ENCODE assay signal across 8 cellular contexts in genomic region chr13:97975851-97976550, GRCh38. TPM values are rescaled to one million over a fixed set of nuclear protein-coding genes. Genes with fewer than 3 reads are reported as not detected.
DNase-seq lines count a peak whose midpoint lies in the region; ATAC-seq, FAIRE-seq and TF ChIP-seq lines count a peak whose summit lies in the region.

No MANE protein-coding gene starts in this region.

- peak; percentile 87 for ATAC-seq in GM21360 (IDR thresholded peaks at IDR 0.05; ENCODE audit: unreplicated experiment)
- peak; percentile 92 for ATAC-seq in activated CD8-positive, alpha-beta memory T cell treated with anti-CD3 and anti-CD28 coated beads, Interleukin-2, amount 10 ng/mL, durations not matched to agents 7 days and 5 days

- CTCF ChIA-PET in Caco-2 (lab: Charles Lee) (no interaction called here), H1 (lab: Charles Lee; ENCODE audit: partially characterized antibody) (no interaction called here)
- CTCF ChIA-PET in activated CD8-positive, alpha-beta memory T cell treated with anti-CD3 and anti-CD28 coated beads, Interleukin-2, amount 10 ng/mL, durations not matched to agents 7 days and 5 days (lab: Charles Lee), result no interaction called here

- peak overlapping the region; percentile 85 to 91 for H3K4me2 ChIP-seq in H1 (ENCODE audit: insufficient read depth in 1 of 2, low read depth in 2 of 2, low read length in 2 of 2)
- H3K4me2 ChIP-seq in mesenchymal stem cell (ENCODE audit: low read length, poor library complexity, severe bottlenecking), result peak overlapping the region; percentile 76

- WGBS in H1 (ENCODE audit: extremely low coverage in 1 of 2, insufficient coverage in 1 of 2, insufficient read length in 1 of 2, insufficient replicate concordance in 2 of 2, low coverage in 1 of 2, low lambda C conversion rate in 2 of 2, missing lambda C conversion rate in 1 of 2), 2 experiments, result 0% methylated on average over 22 of the region's 72 CpGs; no CpG with 5 or more reads in 1 of the 2 experiments
- 0% methylated on average over 41 of the region's 72 CpGs for WGBS in mesenchymal stem cell

- H2AK5ac ChIP-seq in H1 (ENCODE audit: low read depth, low read length) (peak overlapping the region; percentile 76; the same call in 1 of the 2 replicates), mesenchymal stem cell (ENCODE audit: low read length, severe bottlenecking) (no peak overlapping the region)

- no peak for FAIRE-seq in H1 (lab: Jason Lieb, UNC)

- BruUV-seq in Caco-2 (replicated peaks; lab: Mats Ljungman, UMichigan), result no TSS peak

- H4K20me1 ChIP-seq in H1 (replicated peaks in 1 of 2; ENCODE audit: control insufficient read depth in 1 of 2, insufficient read depth in 2 of 2, low read length in 2 of 2), result peaks cover 0 to 7% of the 10 kb centered on the region in 2 experiments

- H3K9me3 ChIP-seq in Caco-2 (no peaks in the 10 kb centered on the region), H1 (ENCODE audit: insufficient read depth in 2 of 2, low read depth in 1 of 2, low read length in 1 of 2) (no peaks in the 10 kb centered on the region), mesenchymal stem cell (ENCODE audit: control insufficient read depth, low read length) (no peaks in the 10 kb centered on the region)

- no peak overlapping the region for H2BK15ac ChIP-seq in H1 (ENCODE audit: low read length)
- peak overlapping the region; percentile 90 for H2BK15ac ChIP-seq in mesenchymal stem cell (ENCODE audit: low read depth, poor library complexity, severe bottlenecking)

- H2AFZ ChIP-seq in H1 (ENCODE audit: low read length), result no peak overlapping the region
- peak overlapping the region; percentile 89 for H2AFZ ChIP-seq in mesenchymal stem cell (ENCODE audit: low read depth, low read length)

- peak overlapping the region; percentile 98 for H3K4me3 Mint-ChIP-seq in Caco-2 (ENCODE audit: unreplicated experiment)
- peak overlapping the region; percentile 95 for H3K4me3 Mint-ChIP-seq in activated CD8-positive, alpha-beta memory T cell treated with anti-CD3 and anti-CD28 coated beads, Interleukin-2, amount 10 ng/mL, durations not matched to agents 7 days and 5 days

- peak overlapping the region; percentile 93 for H3K27ac ChIP-seq in H1 (ENCODE audit: low read depth, low read length)
- H3K27ac ChIP-seq in mesenchymal stem cell (ENCODE audit: low read length, poor library complexity, severe bottlenecking), result peak overlapping the region; percentile 44

- H3K27me3 ChIP-seq in Caco-2 (replicated peaks; ENCODE audit: control insufficient read depth, insufficient read depth, low read length) (no peaks in the 10 kb centered on the region), H1 (replicated peaks in 1 of 4; ENCODE audit: control insufficient read depth in 3 of 4, extremely low read depth in 1 of 4, insufficient read depth in 3 of 4, low read length in 3 of 4) (no peaks in the 10 kb centered on the region), mesenchymal stem cell (ENCODE audit: control insufficient read depth in 1 of 2, insufficient read depth in 1 of 2, low read length in 2 of 2) (no peaks in the 10 kb centered on the region)

- no peak overlapping the region for H2BK20ac ChIP-seq in H1 (ENCODE audit: low read length)

- H3K4me1 ChIP-seq in Caco-2, result peaks cover 28% of the 10 kb centered on the region
- H3K4me1 ChIP-seq in H1 (replicated peaks in 1 of 4; ENCODE audit: control insufficient read depth in 3 of 4, insufficient read depth in 4 of 4, low read length in 3 of 4), result peaks cover 0 to 4% (median 1%) of the 10 kb centered on the region in 4 experiments; a peak in 2 of 7 replicates
- H3K4me1 ChIP-seq in mesenchymal stem cell (ENCODE audit: control insufficient read depth, insufficient read depth, low read depth, low read length), result no peaks in the 10 kb centered on the region

- H3K23ac ChIP-seq in H1 (ENCODE audit: insufficient read length), result no peak overlapping the region
- no peak overlapping the region for H3K23ac ChIP-seq in mesenchymal stem cell (ENCODE audit: low read length in 2 of 2)

- peak overlapping the region; percentile 77 to 97 (median 87) for H3K9ac ChIP-seq in H1 (replicated peaks in 1 of 4; ENCODE audit: extremely low read depth in 1 of 4, low read depth in 3 of 4, low read length in 3 of 4)
- peak overlapping the region; percentile 91 for H3K9ac ChIP-seq in mesenchymal stem cell (ENCODE audit: low read length)

- peak; percentile 95 to 98 for TF ChIP-seq POLR2A in H1 (IDR thresholded peaks at IDR 0.05; ENCODE audit: control extremely low read depth in 1 of 2, low read depth in 2 of 2, low read length in 2 of 2)

- peak overlapping the region; percentile 61 for H4K91ac ChIP-seq in H1 (replicated peaks; ENCODE audit: insufficient read length, low read length)
- peak overlapping the region; percentile 68 for H4K91ac ChIP-seq in mesenchymal stem cell (ENCODE audit: low read length)

- H3K27ac Mint-ChIP-seq in Caco-2 (ENCODE audit: unreplicated experiment), result peak overlapping the region; percentile 97
- H3K27ac Mint-ChIP-seq in activated CD8-positive, alpha-beta memory T cell treated with anti-CD3 and anti-CD28 coated beads, Interleukin-2, amount 10 ng/mL, durations not matched to agents 7 days and 5 days, result peak overlapping the region; percentile 97

- peaks cover 9 to 41% of the 10 kb centered on the region in 2 experiments; a peak in 3 of 4 replicates for H3K79me2 ChIP-seq in H1 (ENCODE audit: control insufficient read depth in 1 of 2, insufficient read depth in 2 of 2, low read length in 2 of 2)

- H3K36me3 ChIP-seq in Caco-2 (ENCODE audit: control insufficient read depth, insufficient read depth, low read length) (no peaks in the 10 kb centered on the region), H1 (ENCODE audit: control insufficient read depth in 2 of 4, insufficient read depth in 4 of 4, low read length in 3 of 4) (peaks cover 0 to 12% (median 1%) of the 10 kb centered on the region in 4 experiments; a peak in 1 of 8 replicates), mesenchymal stem cell (ENCODE audit: control insufficient read depth in 1 of 2, insufficient read depth in 2 of 2, low read depth in 1 of 2, low read length in 2 of 2) (peaks cover 0 to 8% of the 10 kb centered on the region in 2 experiments)

- H3K36me3 Mint-ChIP-seq in Caco-2 (ENCODE audit: insufficient read depth, unreplicated experiment), result peaks cover 14% of the 10 kb centered on the region
- peaks cover 6% of the 10 kb centered on the region for H3K36me3 Mint-ChIP-seq in activated CD8-positive, alpha-beta memory T cell treated with anti-CD3 and anti-CD28 coated beads, Interleukin-2, amount 10 ng/mL, durations not matched to agents 7 days and 5 days

- no peak overlapping the region for H2BK120ac ChIP-seq in H1 (replicated peaks; ENCODE audit: low read depth, low read length)
- H2BK120ac ChIP-seq in mesenchymal stem cell (ENCODE audit: low read depth, low read length), result peak overlapping the region; percentile 61

- H2BK12ac ChIP-seq in H1 (ENCODE audit: low read depth, low read length) (peak overlapping the region; percentile 91; the same call in 1 of the 2 replicates), mesenchymal stem cell (ENCODE audit: low read length in 2 of 2) (peak overlapping the region; percentile 23 to 67)

- H3K4me1 Mint-ChIP-seq in Caco-2 (ENCODE audit: low read depth, unreplicated experiment), result peaks cover 6% of the 10 kb centered on the region
- H3K4me1 Mint-ChIP-seq in activated CD8-positive, alpha-beta memory T cell treated with anti-CD3 and anti-CD28 coated beads, Interleukin-2, amount 10 ng/mL, durations not matched to agents 7 days and 5 days, result peaks cover 28% of the 10 kb centered on the region

- no peak for TF ChIP-seq CTCF in Caco-2 (IDR thresholded peaks at IDR 0.05; ENCODE audit: insufficient read depth in 1 of 2, low read depth in 1 of 2, low read length in 1 of 2, severe bottlenecking in 1 of 2, unreplicated experiment in 1 of 2)
- TF ChIP-seq CTCF in H1 (IDR thresholded peaks at IDR 0.05; ENCODE audit: control extremely low read depth in 1 of 3, insufficient read depth in 1 of 3, low read depth in 1 of 3, low read length in 3 of 3), result no peak

- no peak overlapping the region for H3K56ac ChIP-seq in H1 (replicated peaks; ENCODE audit: insufficient read length, low read depth, low read length)

- TF ChIP-seq EP300 in H1 (IDR thresholded peaks at IDR 0.05; ENCODE audit: borderline replicate concordance in 1 of 2, low read depth in 2 of 2, low read length in 2 of 2), result peak in 1 of 2 experiments; percentile 48; a peak in 1 of 3 replicates

- H3K9me3 Mint-ChIP-seq in Caco-2 (ENCODE audit: unreplicated experiment), result no peaks in the 10 kb centered on the region
- H3K9me3 Mint-ChIP-seq in activated CD8-positive, alpha-beta memory T cell treated with anti-CD3 and anti-CD28 coated beads, Interleukin-2, amount 10 ng/mL, durations not matched to agents 7 days and 5 days (ENCODE audit: low read depth), result no peaks in the 10 kb centered on the region

- H3K18ac ChIP-seq in H1 (ENCODE audit: extremely low read depth, low read length) (peak overlapping the region; percentile 92), mesenchymal stem cell (ENCODE audit: low read depth in 1 of 2, low read length in 2 of 2) (peak overlapping the region; percentile 92 to 93)

- H3K4me3 ChIP-seq in Caco-2 (ENCODE audit: low read depth, low read length), result peak overlapping the region; percentile 66
- H3K4me3 ChIP-seq in H1 (ENCODE audit: extremely low read depth in 1 of 4, insufficient read depth in 2 of 4, low read depth in 3 of 4, low read length in 4 of 4), result peak overlapping the region; percentile 77 to 94 (median 80)
- peak overlapping the region; percentile 78 to 89 for H3K4me3 ChIP-seq in mesenchymal stem cell (ENCODE audit: insufficient read depth in 1 of 2, low read depth in 1 of 2, low read length in 2 of 2)

- POLR2A ChIA-PET in Caco-2 (lab: Charles Lee), result no interaction called here
- POLR2A ChIA-PET in H1 (lab: Charles Lee; ENCODE audit: partially characterized antibody), result interaction anchor here (0.7 to 2.8 kb wide), 2 partner anchors 11 to 123 kb away, joined by 3 to 12 read pairs; no protein-coding TSS in a partner anchor

- peak overlapping the region; percentile 78 for H4K5ac ChIP-seq in H1 (ENCODE audit: insufficient read length, low read depth, low read length)

- H3K27me3 Mint-ChIP-seq in Caco-2 (ENCODE audit: insufficient read depth, unreplicated experiment), result no peaks in the 10 kb centered on the region
- H3K27me3 Mint-ChIP-seq in activated CD8-positive, alpha-beta memory T cell treated with anti-CD3 and anti-CD28 coated beads, Interleukin-2, amount 10 ng/mL, durations not matched to agents 7 days and 5 days, result peaks cover 4% of the 10 kb centered on the region

- no peak overlapping the region for H3K14ac ChIP-seq in H1 (ENCODE audit: insufficient read length)
- no peak overlapping the region for H3K14ac ChIP-seq in mesenchymal stem cell (ENCODE audit: low read length in 2 of 2)

- H3K79me1 ChIP-seq in H1 (ENCODE audit: low read depth, low read length), result no peaks in the 10 kb centered on the region
- no peaks in the 10 kb centered on the region for H3K79me1 ChIP-seq in mesenchymal stem cell (replicated peaks; ENCODE audit: low read length, poor library complexity, severe bottlenecking)

- H2BK5ac ChIP-seq in H1 (ENCODE audit: low read depth, low read length), result peak overlapping the region; percentile 88; the same call in 1 of the 2 replicates
- no peak overlapping the region for H2BK5ac ChIP-seq in mesenchymal stem cell (ENCODE audit: low read depth, low read length, poor library complexity, severe bottlenecking)

- DNase-seq in Caco-2 (peak; percentile 93 to 97), HT-29 (ENCODE audit: low spot score) (peak; percentile 96), H1 (ENCODE audit: low read depth in 1 of 2, low spot score in 2 of 2) (peak; percentile 73 to 90), mesenchymal stem cell (peak; percentile 86)
- DNase-seq in NK-92 treated with Interleukin-12 subunit alpha and Interleukin-12 subunit beta, amount 100 ng/mL, for 24 hours (lab: John Stamatoyannopoulos, UW), result peak; percentile 86
- peak; percentile 91 for DNase-seq in activated CD8-positive, alpha-beta memory T cell treated with anti-CD3 and anti-CD28 coated beads, Interleukin-2, amount 10 ng/mL, durations not matched to agents 7 days and 5 days
- peak; percentile 81 for DNase-seq in stimulated activated CD8-positive, alpha-beta memory T cell treated with anti-CD3 and anti-CD28 coated beads, Interleukin-12 subunit alpha, Interleukin-12 subunit beta, amount 100 ng/mL, for 24 hours (ENCODE audit: extremely low read depth)

- H4K8ac ChIP-seq in H1 (ENCODE audit: extremely low read depth, insufficient read depth, low read length) (peak overlapping the region; percentile 90), mesenchymal stem cell (ENCODE audit: low read length) (peak overlapping the region; percentile 95)

- no peak; a peak in 1 of 4 replicates for TF ChIP-seq RAD21 in H1 (IDR thresholded peaks at IDR 0.05 in 1 of 2, conservative IDR thresholded peaks at IDR 0.05 in 1 of 2; ENCODE audit: low read depth in 2 of 2, low read length in 2 of 2)

- H3K4ac ChIP-seq in H1 (replicated peaks; ENCODE audit: insufficient read length, low read depth, low read length), result peak overlapping the region; percentile 88
- peak overlapping the region; percentile 89 to 94 for H3K4ac ChIP-seq in mesenchymal stem cell (ENCODE audit: low read depth in 1 of 2, low read length in 2 of 2)

- H3K23me2 ChIP-seq in H1 (ENCODE audit: low read depth, low read length), result peaks cover 12% of the 10 kb centered on the region; the same call in 1 of the 2 replicates

- intact Hi-C loops in Caco-2 (cut with micrococcal nuclease; ENCODE audit: unreplicated experiment), result loop anchor here (2.0 kb wide), 1 partner anchor 121 kb away; no protein-coding TSS in a partner anchor

RNA-seq across cellular contexts. Expression of gene IPO5, which starts 22.5 kb away (rescaled TPM):
- 247 and 253 TPM in 2 replicates for total RNA-seq in Caco-2 (2022)
- total RNA-seq in HT-29 (2014; rRNA removed; shearing (Covaris generic)), result 135 and 162 TPM in 2 replicates
- total RNA-seq in activated CD8-positive, alpha-beta memory T cell treated with anti-CD3 and anti-CD28 coated beads, Interleukin-2, amount 10 ng/mL, durations not matched to agents 7 days and 5 days, result 100 to 1,000 TPM; 101 to 136 TPM
- 388 and 410 TPM in 2 replicates for total RNA-seq in H1 (2021; fragmentation: NEBNext Ultra II Directional; extraction: Animal tissue kit (Norgen Biotek cat#: 25700))
- polyA plus RNA-seq in H1 (2011; rRNA removed), result 106 and 143 TPM in 2 replicates
- 200 TPM for polyA plus RNA-seq in H1 (2011; cell fraction: cytosol; rRNA removed)
- 292 TPM for polyA plus RNA-seq in H1 (2011; cell fraction: nucleus; rRNA removed)
- polyA plus RNA-seq in H1 (2012, experiment 1 of 2), result 219 to 400 TPM (median 256 TPM) in 4 replicates
- 13.1 TPM for polyA plus RNA-seq in H1 (2012, experiment 2 of 2)
- 192 TPM for polyA plus RNA-seq in H1 (2013, experiment 1 of 2)
- 190 TPM for polyA plus RNA-seq in H1 (2013, experiment 2 of 2)
- 499 and 736 TPM in 2 replicates for polyA minus RNA-seq in H1 (2011; rRNA and poly(A)+ RNA removed)
- 283 TPM for polyA minus RNA-seq in H1 (2011; cell fraction: cytosol; rRNA and poly(A)+ RNA removed)
- polyA minus RNA-seq in H1 (2011; cell fraction: nucleus; rRNA and poly(A)+ RNA removed), result 475 TPM
- polyA plus RNA-seq in mesenchymal stem cell (2013, experiment 1 of 2), result 70.6 TPM
- polyA plus RNA-seq in mesenchymal stem cell (2013, experiment 2 of 2), result 71.2 TPM

Comparison
In these comparisons a context has a peak if more than half of its experiments do, and no peak if none do; other contexts are left out.
1. Peak in every context shown above with its lines: DNase-seq, ATAC-seq, H3K4me3 ChIP-seq and H3K27ac ChIP-seq.